In genomic region chrX:9342581-9343051, GRCh38 we compare ENCODE assay signal across 8 cellular contexts.
DNase-seq lines count a peak whose midpoint lies in the region; ATAC-seq and TF ChIP-seq lines count a peak whose summit lies in the region.

No MANE protein-coding gene starts in this region.

- no peaks in the 10 kb centered on the region for H3K9me3 Mint-ChIP-seq in immature natural killer cell

- H3K36me3 ChIP-seq in GM06990 (ENCODE audit: control insufficient read depth, insufficient read depth, low read length): no peaks in the 10 kb centered on the region
- H3K36me3 ChIP-seq in WERI-Rb-1: no peaks in the 10 kb centered on the region
- no peaks in the 10 kb centered on the region for H3K36me3 ChIP-seq in skeletal muscle satellite cell (ENCODE audit: insufficient read depth, low read length)

- DNase-seq in GM06990 (ENCODE audit: extremely low read depth, insufficient read length): peak; percentile 38
- DNase-seq in NCI-H2107 (lab: John Stamatoyannopoulos, UW): peak; percentile 30
- peak; percentile 84 for DNase-seq in WERI-Rb-1
- peak; percentile 85 for DNase-seq in choroid plexus epithelial cell (ENCODE audit: low read depth)
- DNase-seq in immature natural killer cell: peak; percentile 46 to 70 (median 61)
- DNase-seq in OCI-M2 (lab: John Stamatoyannopoulos, UW; ENCODE audit: unreplicated experiment): no peak

- ATAC-seq in HG02623 (IDR thresholded peaks at IDR 0.05; ENCODE audit: unreplicated experiment): no peak

- no peaks in the 10 kb centered on the region for H3K9me3 ChIP-seq in WERI-Rb-1 (ENCODE audit: severe bottlenecking)
- H3K9me3 ChIP-seq in skeletal muscle satellite cell (replicated peaks; ENCODE audit: low read length): no peaks in the 10 kb centered on the region

- H3K27me3 ChIP-seq in GM06990 (replicated peaks; ENCODE audit: control insufficient read depth, insufficient read depth, low read length) (no peaks in the 10 kb centered on the region), WERI-Rb-1 (ENCODE audit: insufficient read depth, low read depth, severe bottlenecking) (peaks cover 5% of the 10 kb centered on the region), skeletal muscle satellite cell (ENCODE audit: control insufficient read depth, insufficient read depth, low read length) (no peaks in the 10 kb centered on the region)

- peak overlapping the region; percentile 65 for H3K4me2 ChIP-seq in skeletal muscle satellite cell (ENCODE audit: low read length)

- H3K4me3 ChIP-seq in GM06990 (replicated peaks; ENCODE audit: low read depth, low read length) (no peak overlapping the region), WERI-Rb-1 (ENCODE audit: low read depth, low read length) (peak overlapping the region; percentile 55), choroid plexus epithelial cell (ENCODE audit: low read depth, low read length) (peak overlapping the region; percentile 22), skeletal muscle satellite cell (ENCODE audit: low read length) (no peak overlapping the region)

- H3K27ac Mint-ChIP-seq in immature natural killer cell: peak overlapping the region; percentile 64 to 91 (median 72)

- TF ChIP-seq CTCF in GM06990 (IDR thresholded peaks at IDR 0.05; ENCODE audit: insufficient read depth, low read length, poor library complexity, severe bottlenecking) (no peak), WERI-Rb-1 (IDR thresholded peaks at IDR 0.05; ENCODE audit: low read depth, low read length) (no peak), choroid plexus epithelial cell (conservative IDR thresholded peaks at IDR 0.05; ENCODE audit: low read depth, low read length) (no peak)

- no peak overlapping the region for H3K9ac ChIP-seq in skeletal muscle satellite cell (ENCODE audit: low read depth, low read length)

- H3K4me1 Mint-ChIP-seq in immature natural killer cell: peaks cover 42 to 45% of the 10 kb centered on the region in 2 donors

- H3K4me3 Mint-ChIP-seq in immature natural killer cell: peak overlapping the region; percentile 66 to 84 (median 73)

- no peaks in the 10 kb centered on the region for H3K36me3 Mint-ChIP-seq in immature natural killer cell

- H3K27ac ChIP-seq in WERI-Rb-1: no peak overlapping the region

- H3K4me1 ChIP-seq in skeletal muscle satellite cell (ENCODE audit: control insufficient read depth, insufficient read depth, low read length): peaks cover 16% of the 10 kb centered on the region

- H3K27me3 Mint-ChIP-seq in immature natural killer cell (ENCODE audit: low read depth in 3 of 3): peaks cover 7 to 21% (median 8%) of the 10 kb centered on the region in 3 donors

Comparison
In these comparisons a context has a peak if more than half of its experiments do, and no peak if none do; other contexts are left out.
1. H3K4me3 ChIP-seq: peak in WERI-Rb-1 (single experiment) and choroid plexus epithelial cell (single experiment); none in GM06990 (single experiment) and skeletal muscle satellite cell (single experiment).